8 cellular contexts compared by ENCODE assay signal in the genomic region with DNA sequence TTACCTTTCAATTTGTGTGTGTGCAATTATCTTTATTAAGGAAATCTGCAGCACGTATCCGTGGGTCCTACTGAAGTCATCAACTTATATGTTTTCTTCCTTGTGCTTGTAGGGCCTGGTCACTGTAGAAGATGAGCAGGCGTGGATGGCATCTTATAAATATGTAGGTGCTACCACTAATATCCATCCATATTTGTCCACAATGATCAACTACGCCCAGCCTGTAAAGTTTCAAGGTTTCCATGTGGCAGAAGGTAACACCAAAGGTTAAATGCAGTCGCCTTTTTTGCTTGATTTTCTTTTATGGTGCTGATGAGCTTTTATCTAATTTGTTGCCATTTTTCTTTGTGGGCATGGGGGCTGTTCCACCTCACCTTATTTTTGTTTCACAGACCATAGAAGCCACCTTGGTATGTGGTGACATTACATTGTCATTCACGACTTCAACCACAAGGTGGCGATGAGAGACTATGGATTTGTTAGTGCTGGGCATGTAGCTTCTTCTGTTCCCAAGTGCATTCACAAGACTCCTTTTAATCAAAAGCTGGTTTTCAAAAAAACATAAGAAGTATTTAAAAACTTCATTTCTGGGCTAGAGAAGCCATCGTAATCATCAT.
DNase-seq lines count a peak whose midpoint lies in the region; ATAC-seq and TF ChIP-seq lines count a peak whose summit lies in the region.

No MANE protein-coding gene starts in this region.

- H3K4me3 Mint-ChIP-seq in Caco-2 (ENCODE audit: unreplicated experiment), result no peak overlapping the region

- intact Hi-C loops in Caco-2 (cut with micrococcal nuclease; ENCODE audit: unreplicated experiment), result loop anchor here (1.0 to 10.0 kb wide), 3 partner anchors 50 to 507 kb away; no protein-coding TSS in a partner anchor

- H4K20me1 ChIP-seq in osteoblast (ENCODE audit: insufficient read depth, low read length), result no peaks in the 10 kb centered on the region

- H3K9me3 Mint-ChIP-seq in Caco-2 (ENCODE audit: unreplicated experiment), result no peaks in the 10 kb centered on the region

- ATAC-seq in GM19025 (IDR thresholded peaks at IDR 0.05; ENCODE audit: low read depth, unreplicated experiment) (peak; percentile 73), HG03354 (IDR thresholded peaks at IDR 0.05; ENCODE audit: poor library complexity, severe bottlenecking, unreplicated experiment) (peak; percentile 70)

- no peak overlapping the region for H2AFZ ChIP-seq in osteoblast (ENCODE audit: low read length)

- H3K9me3 ChIP-seq in Caco-2 (no peaks in the 10 kb centered on the region), osteoblast (ENCODE audit: low read depth, low read length) (no peaks in the 10 kb centered on the region)

- H3K4me2 ChIP-seq in osteoblast (ENCODE audit: insufficient read depth, low read length), result peak overlapping the region; percentile 75

- POLR2A ChIA-PET in Caco-2 (lab: Charles Lee), result no interaction called here

- H3K4me1 Mint-ChIP-seq in Caco-2 (ENCODE audit: low read depth, unreplicated experiment), result no peaks in the 10 kb centered on the region

- no peaks in the 10 kb centered on the region for H3K27me3 ChIP-seq in Caco-2 (replicated peaks; ENCODE audit: control insufficient read depth, insufficient read depth, low read length)
- no peaks in the 10 kb centered on the region for H3K27me3 ChIP-seq in osteoblast (ENCODE audit: insufficient read depth, low read length)

- H3K79me2 ChIP-seq in osteoblast (ENCODE audit: insufficient read depth, low read length), result no peaks in the 10 kb centered on the region

- H3K4me3 ChIP-seq in Caco-2 (ENCODE audit: low read depth, low read length), result no peak overlapping the region
- H3K4me3 ChIP-seq in fibroblast of villous mesenchyme (ENCODE audit: low read depth, low read length), result no peak overlapping the region
- no peak overlapping the region for H3K4me3 ChIP-seq in osteoblast (ENCODE audit: insufficient read depth, low read length)

- H3K36me3 Mint-ChIP-seq in Caco-2 (ENCODE audit: insufficient read depth, unreplicated experiment), result no peaks in the 10 kb centered on the region

- H3K36me3 ChIP-seq in Caco-2 (ENCODE audit: control insufficient read depth, insufficient read depth, low read length) (no peaks in the 10 kb centered on the region), osteoblast (ENCODE audit: insufficient read depth, low read length) (peaks cover 15% of the 10 kb centered on the region)

- CTCF ChIA-PET in Caco-2 (lab: Charles Lee), result interaction anchor here (0.6 to 1.6 kb wide), 13 partner anchors 11 to 210 kb away, joined by 3 to 48 read pairs (median 4); no protein-coding TSS in a partner anchor

- H3K27ac Mint-ChIP-seq in Caco-2 (ENCODE audit: unreplicated experiment), result no peak overlapping the region

- H3K27ac ChIP-seq in osteoblast (ENCODE audit: low read depth, low read length), result peak overlapping the region; percentile 93

- TF ChIP-seq CTCF in Caco-2 (IDR thresholded peaks at IDR 0.05; ENCODE audit: insufficient read depth in 1 of 2, low read depth in 1 of 2, low read length in 1 of 2, severe bottlenecking in 1 of 2, unreplicated experiment in 1 of 2), result peak; percentile 79 to 81
- TF ChIP-seq CTCF in fibroblast of villous mesenchyme (IDR thresholded peaks at IDR 0.05; ENCODE audit: insufficient read depth, low read depth, low read length), result peak; percentile 85
- TF ChIP-seq CTCF in osteoblast (IDR thresholded peaks at IDR 0.05; ENCODE audit: extremely low read depth, low read depth, low read length), result peak; percentile 88

- DNase-seq in Caco-2 (peak; percentile 66 to 76), NCI-H748 (lab: John Stamatoyannopoulos, UW; ENCODE audit: unreplicated experiment) (peak; percentile 73), fibroblast of villous mesenchyme (ENCODE audit: low read depth) (peak; percentile 72), osteoblast (ENCODE audit: insufficient read length, low spot score, missing footprints) (no peak), NCI-H1048 (lab: John Stamatoyannopoulos, UW) (no peak)
- peak; percentile 66 for DNase-seq in activated CD8-positive, alpha-beta memory T cell treated with anti-CD3 and anti-CD28 coated beads, Interleukin-2, amount 50 U/mL, for 48 hours

- no TSS peak for BruUV-seq in Caco-2 (replicated peaks; lab: Mats Ljungman, UMichigan)

- H3K4me1 ChIP-seq in Caco-2 (no peaks in the 10 kb centered on the region), osteoblast (ENCODE audit: insufficient read depth, low read length) (peaks cover 29% of the 10 kb centered on the region)

- H3K27me3 Mint-ChIP-seq in Caco-2 (ENCODE audit: insufficient read depth, unreplicated experiment), result no peaks in the 10 kb centered on the region

Comparison
In these comparisons a context has a peak if more than half of its experiments do, and no peak if none do; other contexts are left out.
1. DNase-seq: peak in Caco-2 (2 of 2), NCI-H748 (single experiment), activated CD8-positive, alpha-beta memory T cell treated with anti-CD3 and anti-CD28 coated beads, Interleukin-2, amount 50 U/mL, for 48 hours (single experiment) and fibroblast of villous mesenchyme (single experiment); none in osteoblast (single experiment) and NCI-H1048 (single experiment).
2. Peak in every context shown above with its lines, with median percentiles within 50 percentile points of each other: CTCF ChIP-seq.